ENCODE assay signal across 19 cellular contexts in genomic region chr4:60500860-60501259, GRCh38.
"Had no signal": no experiment of that assay in that cellular context is flagged by ENCODE, and none has a peak within 500 bp of the region (broad histone marks: within the 10 kb centered on the region; RNA-seq: fewer than 3 reads in every experiment).

No MANE protein-coding gene starts in this region.

- H3K27me3 Mint-ChIP-seq: activated CD8-positive, alpha-beta memory T cell treated with anti-CD3 and anti-CD28 coated beads, Interleukin-2, amount 10 ng/mL, durations not matched to agents 7 days and 5 days; activated naive CD8-positive, alpha-beta T cell treated with anti-CD3 and anti-CD28 coated beads for 36 hours; stimulated activated naive CD8-positive, alpha-beta T cell treated with anti-CD3 and anti-CD28 coated beads, Interleukin-15, Interleukin-2, amounts not matched to agents 100 ng/mL and 50 ng/mL, for 24 hours had no signal

- H3K27ac Mint-ChIP-seq: activated CD8-positive, alpha-beta memory T cell treated with anti-CD3 and anti-CD28 coated beads, Interleukin-2, amount 10 ng/mL, durations not matched to agents 7 days and 5 days; activated naive CD8-positive, alpha-beta T cell treated with anti-CD3 and anti-CD28 coated beads for 36 hours; stimulated activated naive CD8-positive, alpha-beta T cell treated with anti-CD3 and anti-CD28 coated beads, Interleukin-15, Interleukin-2, amounts not matched to agents 100 ng/mL and 50 ng/mL, for 24 hours; T-helper 2 cell treated with Interferon-gamma antibody and Interleukin-4, amounts not matched to agents 5 μg/mL and 100 μg/mL, for 36 hours had no signal

- H3K36me3 ChIP-seq: gastrocnemius medialis, heart right ventricle, sigmoid colon had no signal

- ATAC-seq: activated CD8-positive, alpha-beta memory T cell treated with anti-CD3 and anti-CD28 coated beads, Interleukin-2, amount 10 ng/mL, durations not matched to agents 7 days and 5 days; activated T-cell treated with anti-CD3 and anti-CD28 coated beads, Interleukin-2, amount 50 U/mL, for 4 hours; gastrocnemius medialis; heart right ventricle; psoas muscle had no signal

- H3K36me3 Mint-ChIP-seq: activated CD8-positive, alpha-beta memory T cell treated with anti-CD3 and anti-CD28 coated beads, Interleukin-2, amount 10 ng/mL, durations not matched to agents 7 days and 5 days; activated naive CD8-positive, alpha-beta T cell treated with anti-CD3 and anti-CD28 coated beads for 36 hours had no signal

- H3K4me3 ChIP-seq: gastrocnemius medialis, heart right ventricle, psoas muscle, sigmoid colon, testis had no signal

- DNase-seq: activated CD4-positive, alpha-beta T cell treated with anti-CD3 and anti-CD28 coated beads, Interleukin-2, amount 50 U/mL, for 48 hours; activated CD4-positive, CD25-positive, alpha-beta regulatory T cell treated with anti-CD3 and anti-CD28 coated beads, Interleukin-2, amount 50 U/mL, for 72 hours; activated CD8-positive, alpha-beta memory T cell treated with anti-CD3 and anti-CD28 coated beads, Interleukin-2, amount 10 ng/mL, durations not matched to agents 7 days and 5 days; activated gamma-delta T cell; activated naive CD8-positive, alpha-beta T cell treated with anti-CD3 and anti-CD28 coated beads for 36 hours; activated T-cell treated with anti-CD3 and anti-CD28 coated beads, Interleukin-2, amount 50 U/mL, for 4 hours; anterior cingulate cortex; gastrocnemius medialis; heart right ventricle; kidney glomerular epithelial cell; midbrain; nucleus accumbens; psoas muscle; sigmoid colon; stimulated activated CD4-positive, alpha-beta T cell treated with anti-CD3 and anti-CD28 coated beads, Interleukin-4, amount 100 ng/mL, for 24 hours; SW 1271; testis had no signal

- H3K9me3 ChIP-seq: gastrocnemius medialis, psoas muscle, sigmoid colon, testis had no signal

- H3K4me1 Mint-ChIP-seq: activated CD8-positive, alpha-beta memory T cell treated with anti-CD3 and anti-CD28 coated beads, Interleukin-2, amount 10 ng/mL, durations not matched to agents 7 days and 5 days; activated naive CD8-positive, alpha-beta T cell treated with anti-CD3 and anti-CD28 coated beads for 36 hours had no signal

- H3K27me3 ChIP-seq: gastrocnemius medialis, heart right ventricle, sigmoid colon, testis had no signal

- H3K4me1 ChIP-seq: gastrocnemius medialis, heart right ventricle, psoas muscle, sigmoid colon, testis had no signal

- H3K4me3 Mint-ChIP-seq: activated CD8-positive, alpha-beta memory T cell treated with anti-CD3 and anti-CD28 coated beads, Interleukin-2, amount 10 ng/mL, durations not matched to agents 7 days and 5 days; activated naive CD8-positive, alpha-beta T cell treated with anti-CD3 and anti-CD28 coated beads for 36 hours; activated T-cell treated with anti-CD3 and anti-CD28 coated beads, Interleukin-2, amount 50 U/mL, for 4 hours; stimulated activated naive CD8-positive, alpha-beta T cell treated with anti-CD3 and anti-CD28 coated beads, Interleukin-15, Interleukin-2, amounts not matched to agents 100 ng/mL and 50 ng/mL, for 24 hours; T-helper 2 cell treated with Interferon-gamma antibody and Interleukin-4, amounts not matched to agents 5 μg/mL and 100 μg/mL, for 36 hours had no signal

- H3K27ac ChIP-seq: gastrocnemius medialis, heart right ventricle, psoas muscle, sigmoid colon, testis had no signal
